In genomic region chr17:70114405-70114804, GRCh38 we compare ENCODE assay signal across 19 cellular contexts. TPM values are rescaled to one million over a fixed set of nuclear protein-coding genes. Genes with fewer than 3 reads are reported as not detected.
DNase-seq lines count a peak whose midpoint lies in the region; ATAC-seq and TF ChIP-seq lines count a peak whose summit lies in the region.
"Had no signal": no experiment of that assay in that cellular context is flagged by ENCODE, and none has a peak within 500 bp of the region (broad histone marks: within the 10 kb centered on the region; RNA-seq: fewer than 3 reads in every experiment).

No MANE protein-coding gene starts in this region.

- H3K9me3 Mint-ChIP-seq in nephron = peaks cover 2% of the 10 kb centered on the region
- no peaks in the 10 kb centered on the region for H3K9me3 Mint-ChIP-seq in stimulated activated effector memory CD8-positive, alpha-beta T cell treated with anti-CD3 and anti-CD28 coated beads, Interleukin-12 subunit alpha, Interleukin-12 subunit beta, amount 100 ng/mL, for 72 hours

- intact Hi-C loops in Right ventricle myocardium superior (cut with DNase I) = no loop called here
- intact Hi-C loops in left ventricle myocardium inferior (cut with micrococcal nuclease) = no loop called here

- H3K27ac Mint-ChIP-seq in nephron = peak overlapping the region; percentile 3 to 29 (median 25)
- no peak overlapping the region for H3K27ac Mint-ChIP-seq in stimulated activated effector memory CD8-positive, alpha-beta T cell treated with anti-CD3 and anti-CD28 coated beads, Interleukin-12 subunit alpha, Interleukin-12 subunit beta, amount 100 ng/mL, for 72 hours
- H3K27ac Mint-ChIP-seq: B cell; CD4-positive, CD25-positive, alpha-beta regulatory T cell; CD8-positive, alpha-beta T cell had no signal

- no peak for DNase-seq in Right ventricle myocardium superior
- no peak for DNase-seq in left ventricle myocardium inferior
- DNase-seq in epithelial cell of esophagus (ENCODE audit: low read depth) = peak; percentile 30
- no peak for DNase-seq in HK-2 (ENCODE audit: unreplicated experiment)
- no peak for DNase-seq in stimulated activated effector memory CD8-positive, alpha-beta T cell treated with anti-CD3 and anti-CD28 coated beads, Interleukin-12 subunit alpha, Interleukin-12 subunit beta, amount 100 ng/mL, for 72 hours (ENCODE audit: low spot score in 2 of 2)
- DNase-seq: Caco-2; CD4-positive, CD25-positive, alpha-beta regulatory T cell; CD8-positive, alpha-beta T cell; DMS153; DND-41; GM23248; H7 had no signal

- no peak overlapping the region for H3K27ac ChIP-seq in left ventricle myocardium inferior (replicated peaks)
- H3K27ac ChIP-seq: 22Rv1, BLaER1, C4-2B, GM23248 had no signal

- H3K4me3 ChIP-seq in left ventricle myocardium inferior (no peak overlapping the region), epithelial cell of esophagus (ENCODE audit: low read length) (no peak overlapping the region)
- H3K4me3 ChIP-seq: BLaER1, GM23248 had no signal

- H3K4me1 Mint-ChIP-seq in nephron = peaks cover 27% of the 10 kb centered on the region
- H3K4me1 Mint-ChIP-seq in stimulated activated effector memory CD8-positive, alpha-beta T cell treated with anti-CD3 and anti-CD28 coated beads, Interleukin-12 subunit alpha, Interleukin-12 subunit beta, amount 100 ng/mL, for 72 hours = no peaks in the 10 kb centered on the region
- H3K4me1 Mint-ChIP-seq: B cell; CD4-positive, CD25-positive, alpha-beta regulatory T cell had no signal

- no peaks in the 10 kb centered on the region for H3K36me3 ChIP-seq in left ventricle myocardium inferior

- TF ChIP-seq CTCF in left ventricle myocardium inferior (IDR thresholded peaks at IDR 0.05; ENCODE audit: borderline replicate concordance) = no peak
- no peak for TF ChIP-seq CTCF in epithelial cell of esophagus (IDR thresholded peaks at IDR 0.05; ENCODE audit: insufficient read depth, low read depth, low read length, missing control alignments)
- no peak for TF ChIP-seq CTCF in nephron (IDR thresholded peaks at IDR 0.05; ENCODE audit: unreplicated experiment in 3 of 3)

- no peaks in the 10 kb centered on the region for H3K27me3 ChIP-seq in left ventricle myocardium inferior (ENCODE audit: low read depth)
- H3K27me3 ChIP-seq: BLaER1 had no signal

- H3K4me1 ChIP-seq in left ventricle myocardium inferior = peaks cover 13% of the 10 kb centered on the region

- no peaks in the 10 kb centered on the region for H3K27me3 Mint-ChIP-seq in nephron (ENCODE audit: low read depth)
- H3K27me3 Mint-ChIP-seq: B cell; CD4-positive, CD25-positive, alpha-beta regulatory T cell had no signal

- ATAC-seq in Right ventricle myocardium superior (ENCODE audit: poor library complexity) = peak; percentile 56
- no peak for ATAC-seq in stimulated activated effector memory CD8-positive, alpha-beta T cell treated with anti-CD3 and anti-CD28 coated beads, Interleukin-12 subunit alpha, Interleukin-12 subunit beta, amount 100 ng/mL, for 72 hours
- ATAC-seq: CD8-positive, alpha-beta T cell; HCT116 had no signal

- no peak overlapping the region for H3K4me3 Mint-ChIP-seq in nephron
- H3K4me3 Mint-ChIP-seq in stimulated activated effector memory CD8-positive, alpha-beta T cell treated with anti-CD3 and anti-CD28 coated beads, Interleukin-12 subunit alpha, Interleukin-12 subunit beta, amount 100 ng/mL, for 72 hours = no peak overlapping the region
- H3K4me3 Mint-ChIP-seq: B cell; CD4-positive, CD25-positive, alpha-beta regulatory T cell; CD8-positive, alpha-beta T cell had no signal

- H3K9me3 ChIP-seq in left ventricle myocardium inferior (replicated peaks) = peaks cover 15% of the 10 kb centered on the region

- peaks cover 33% of the 10 kb centered on the region for H3K36me3 Mint-ChIP-seq in nephron (ENCODE audit: low read depth)
- no peaks in the 10 kb centered on the region for H3K36me3 Mint-ChIP-seq in stimulated activated effector memory CD8-positive, alpha-beta T cell treated with anti-CD3 and anti-CD28 coated beads, Interleukin-12 subunit alpha, Interleukin-12 subunit beta, amount 100 ng/mL, for 72 hours
- H3K36me3 Mint-ChIP-seq: CD4-positive, CD25-positive, alpha-beta regulatory T cell; CD8-positive, alpha-beta T cell had no signal

RNA-seq across cellular contexts. Expression of gene KCNJ16, which starts 39.4 kb away (rescaled TPM):
- total RNA-seq in Right ventricle myocardium superior (not detected), left ventricle myocardium inferior (not detected)
- total RNA-seq: B cell; CD4-positive, CD25-positive, alpha-beta regulatory T cell; CD8-positive, alpha-beta T cell; GM23248; H1 had no signal

RNA-seq across cellular contexts. Expression of gene KCNJ2, which starts 54.9 kb away (rescaled TPM):
- total RNA-seq in Right ventricle myocardium superior (47.1 TPM), left ventricle myocardium inferior (44.8 TPM)
- total RNA-seq: B cell; CD8-positive, alpha-beta T cell had no signal
